ENCODE assay signal across 7 cellular contexts in the genomic region with DNA sequence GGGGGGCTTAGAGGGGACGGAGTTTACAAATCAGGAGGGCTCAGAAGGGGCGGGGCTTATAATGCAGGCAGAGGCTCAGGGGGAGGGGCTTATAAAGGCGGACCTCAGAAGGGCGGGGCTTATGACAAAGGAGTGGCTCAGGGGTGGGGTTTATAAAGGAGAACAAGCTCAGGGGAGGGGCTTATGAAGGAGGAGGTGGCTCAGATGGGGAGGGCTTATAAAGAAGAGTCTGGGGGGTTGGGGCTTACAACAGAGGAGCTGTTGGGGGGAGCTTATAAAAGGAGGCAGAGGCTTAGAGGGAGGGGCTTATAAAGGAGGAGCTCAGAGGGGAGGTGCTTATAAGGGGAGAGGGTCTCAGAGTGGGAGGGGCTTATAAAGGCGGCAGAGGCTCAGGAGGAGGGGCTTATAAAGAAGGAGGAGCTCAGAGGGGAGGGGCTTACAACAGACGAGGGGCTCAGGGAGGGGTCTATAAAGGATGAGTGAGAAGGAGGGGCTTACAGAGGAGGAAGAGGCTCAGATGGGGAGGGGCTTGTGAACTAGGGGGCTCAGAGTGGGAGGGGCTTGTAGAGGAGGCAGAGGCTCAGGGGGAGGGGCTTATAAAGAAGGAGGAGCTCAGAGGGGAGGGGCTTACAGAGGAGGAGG. TPM values are rescaled to one million over a fixed set of nuclear protein-coding genes. Genes with fewer than 3 reads are reported as not detected.
DNase-seq lines count a peak whose midpoint lies in the region; ATAC-seq and TF ChIP-seq lines count a peak whose summit lies in the region.
"Had no signal": no experiment of that assay in that cellular context is flagged by ENCODE, and none has a peak within 500 bp of the region (broad histone marks: within the 10 kb centered on the region; RNA-seq: fewer than 3 reads in every experiment).

No MANE protein-coding gene starts in this region.

- no peaks in the 10 kb centered on the region for H3K9me3 ChIP-seq in CD4-positive, alpha-beta T cell (ENCODE audit: control insufficient read depth, low read length)

- peaks cover 17% of the 10 kb centered on the region for H3K4me1 Mint-ChIP-seq in CD4-positive, alpha-beta T cell (ENCODE audit: low read depth)

- H3K4me3 Mint-ChIP-seq in CD4-positive, alpha-beta T cell: no peak overlapping the region
- H3K4me3 Mint-ChIP-seq: dendritic cell treated with granulocyte-macrophage colony-stimulating factor and Interleukin-4, amounts not matched to agents 40 ng/mL and 50 ng/mL, for 4 days had no signal

- no peaks in the 10 kb centered on the region for H3K9me3 Mint-ChIP-seq in CD4-positive, alpha-beta T cell
- H3K9me3 Mint-ChIP-seq: dendritic cell treated with granulocyte-macrophage colony-stimulating factor and Interleukin-4, amounts not matched to agents 40 ng/mL and 50 ng/mL, for 4 days had no signal

- peak; percentile 74 for ATAC-seq in CD4-positive, alpha-beta T cell (ENCODE audit: poor library complexity)
- no peak for ATAC-seq in HG02973 (IDR thresholded peaks at IDR 0.05; ENCODE audit: unreplicated experiment)
- ATAC-seq in GM18868 (IDR thresholded peaks at IDR 0.05; ENCODE audit: unreplicated experiment): no peak
- ATAC-seq in left lobe of liver: no peak

- intact Hi-C loops in CD4-positive, alpha-beta T cell (cut with DNase I, micrococcal nuclease): no loop called here

- POLR2A ChIA-PET in CD4-positive, alpha-beta T cell (lab: Charles Lee): interaction anchor here (0.7 to 1.3 kb wide), 3 partner anchors 75 to 284 kb away, joined by 3 to 4 read pairs (median 3); no protein-coding TSS in a partner anchor

- no peaks in the 10 kb centered on the region for H3K36me3 Mint-ChIP-seq in CD4-positive, alpha-beta T cell (ENCODE audit: low read depth)

- no peaks in the 10 kb centered on the region for H3K27me3 ChIP-seq in CD4-positive, alpha-beta T cell (ENCODE audit: control insufficient read depth, insufficient read depth, low read length)

- H3K27ac Mint-ChIP-seq in CD4-positive, alpha-beta T cell: no peak overlapping the region
- H3K27ac Mint-ChIP-seq: dendritic cell treated with granulocyte-macrophage colony-stimulating factor and Interleukin-4, amounts not matched to agents 40 ng/mL and 50 ng/mL, for 4 days had no signal

- no peak overlapping the region for H3K27ac ChIP-seq in CD4-positive, alpha-beta T cell (ENCODE audit: low read depth, low read length)

- DNase-seq in CD4-positive, alpha-beta T cell: peak in 6 of 10 experiments; percentile 22 to 63 (median 34)
- DNase-seq in NOMO-1 (lab: John Stamatoyannopoulos, UW; ENCODE audit: unreplicated experiment in 2 of 2): peak; percentile 67 to 72
- peak; percentile 30 for DNase-seq in dermis blood vessel endothelial cell
- DNase-seq in left lobe of liver (ENCODE audit: low spot score): no peak

- peaks cover 4% of the 10 kb centered on the region for H3K27me3 Mint-ChIP-seq in CD4-positive, alpha-beta T cell

- CTCF ChIA-PET in CD4-positive, alpha-beta T cell (lab: Charles Lee): interaction anchor here (1.0 to 1.2 kb wide), 2 partner anchors 152 to 174 kb away, joined by 3 to 4 read pairs; no protein-coding TSS in a partner anchor

- TF ChIP-seq CTCF in CD4-positive, alpha-beta T cell (IDR thresholded peaks at IDR 0.05): no peak

RNA-seq across cellular contexts. Expression of gene SMIM24, which starts 1.0 kb away (rescaled TPM):
- total RNA-seq in CD4-positive, alpha-beta T cell: not detected
- total RNA-seq in dermis blood vessel endothelial cell (not detected in 2 replicates), left lobe of liver (10.8 TPM)

RNA-seq across cellular contexts. Expression of gene SMIM44, which starts 3.9 kb away (rescaled TPM):
- total RNA-seq in CD4-positive, alpha-beta T cell: not detected
- total RNA-seq in dermis blood vessel endothelial cell: not detected in 2 replicates
- not detected for total RNA-seq in left lobe of liver

RNA-seq across cellular contexts. Expression of gene DOHH, which starts 21.2 kb away (rescaled TPM):
- total RNA-seq in CD4-positive, alpha-beta T cell: 1 to 10 TPM; 3.9 to 4.7 TPM
- total RNA-seq in dermis blood vessel endothelial cell: 13.1 and 16.8 TPM in 2 replicates
- total RNA-seq in left lobe of liver: 5.5 TPM

RNA-seq across cellular contexts. Expression of gene FZR1, which starts 26.8 kb away (rescaled TPM):
- 100 to 1,000 TPM; 109 to 116 TPM for total RNA-seq in CD4-positive, alpha-beta T cell
- total RNA-seq in dermis blood vessel endothelial cell: 36.1 and 66.7 TPM in 2 replicates
- total RNA-seq in left lobe of liver: 27.4 TPM

RNA-seq across cellular contexts. Expression of gene TEKTIP1, which starts 59.7 kb away (rescaled TPM):
- 1 to 10 TPM; 5.7 to 6.0 TPM for total RNA-seq in CD4-positive, alpha-beta T cell
- total RNA-seq in dermis blood vessel endothelial cell (not detected in 2 replicates), left lobe of liver (1.9 TPM)
